ENCODE assay signal across 23 cellular contexts in the genomic region with DNA sequence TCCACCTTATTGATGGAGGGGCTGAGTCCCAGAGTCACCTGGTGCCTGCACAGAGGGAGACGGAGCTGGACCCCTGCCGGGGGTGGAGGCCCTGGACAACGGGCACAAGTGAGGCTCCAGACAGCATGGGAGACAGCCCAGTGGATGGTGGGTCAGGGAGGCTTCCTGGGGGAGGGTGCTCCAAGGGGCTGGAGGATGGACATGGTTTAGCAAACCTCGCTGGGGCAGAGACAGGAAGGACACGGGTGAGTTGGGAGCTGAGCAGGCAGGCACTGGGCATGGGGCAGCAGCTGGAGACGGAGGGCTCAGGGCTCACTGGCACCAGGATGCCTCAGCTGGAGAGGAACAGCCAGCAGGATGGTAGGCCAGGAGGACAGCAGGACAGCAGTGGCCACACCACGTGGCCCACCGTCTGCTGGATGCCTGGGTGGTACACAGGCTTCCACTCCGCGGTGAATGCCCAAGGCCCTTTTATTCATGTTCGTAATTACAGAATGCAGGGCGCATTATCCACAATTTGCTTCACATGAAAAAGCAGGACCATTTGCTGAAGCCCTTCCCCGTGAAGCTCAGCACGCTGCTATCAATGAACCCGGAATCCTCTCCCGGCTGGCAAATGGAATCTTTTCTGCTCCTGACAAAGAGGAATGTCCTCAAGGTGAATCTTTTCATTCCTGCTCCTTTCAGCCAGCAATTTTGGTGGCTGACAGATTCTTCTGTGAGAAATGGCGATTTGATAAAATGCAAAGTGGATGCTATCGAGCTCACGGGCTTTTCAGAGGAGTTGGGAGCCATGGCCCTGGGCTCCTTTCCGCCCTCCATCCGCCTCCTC.
A peak's percentile ranks its signal among the peaks of the same experiment; 100 is the strongest.
DNase-seq lines count a peak whose midpoint lies in the region; ATAC-seq and TF ChIP-seq lines count a peak whose summit lies in the region.
"Had no signal": no experiment of that assay in that cellular context is flagged by ENCODE, and none has a peak within 500 bp of the region (broad histone marks: within the 10 kb centered on the region; RNA-seq: fewer than 3 reads in every experiment).

No MANE protein-coding gene starts in this region.

- H3K27ac ChIP-seq in breast epithelium (no peak overlapping the region), mammary epithelial cell (ENCODE audit: insufficient read depth, low read depth, low read length) (no peak overlapping the region), trophoblast cell (ENCODE audit: low read depth, low read length) (no peak overlapping the region)
- H3K27ac ChIP-seq: esophagus squamous epithelium, gastrocnemius medialis, right atrium auricular region, SK-N-MC, WERI-Rb-1 had no signal

- H3K9me3 Mint-ChIP-seq in natural killer cell, result peaks cover 0 to 3% of the 10 kb centered on the region in 2 donors

- no peak overlapping the region for H3K4me3 ChIP-seq in breast epithelium
- no peak overlapping the region for H3K4me3 ChIP-seq in mammary epithelial cell (replicated peaks in 1 of 3; ENCODE audit: insufficient read depth in 1 of 3, low read depth in 2 of 3, low read length in 3 of 3)
- peak overlapping the region; percentile 25 for H3K4me3 ChIP-seq in trophoblast cell (ENCODE audit: low read depth, low read length)
- H3K4me3 ChIP-seq: esophagus squamous epithelium, gastrocnemius medialis, HAP-1, K562, right atrium auricular region, SK-N-MC had no signal

- TF ChIP-seq CTCF in breast epithelium (IDR thresholded peaks at IDR 0.05) (no peak), mammary epithelial cell (conservative IDR thresholded peaks at IDR 0.05 in 1 of 2, IDR thresholded peaks at IDR 0.05 in 1 of 2; ENCODE audit: extremely low read depth in 1 of 2, insufficient read depth in 1 of 2, low read depth in 1 of 2, low read length in 2 of 2) (no peak), natural killer cell (IDR thresholded peaks at IDR 0.05) (no peak)

- H3K27ac Mint-ChIP-seq in natural killer cell, result no peak overlapping the region
- H3K27ac Mint-ChIP-seq: activated naive CD8-positive, alpha-beta T cell treated with anti-CD3 and anti-CD28 coated beads, Interleukin-2, amount 10 ng/mL, durations not matched to agents 7 days and 5 days; activated T-helper 17 cell treated with anti-CD3 and anti-CD28 coated beads, Interleukin-2, amount 50 U/mL, for 72 hours; T-helper 2 cell treated with Interferon-gamma antibody and Interleukin-4, amounts not matched to agents 5 μg/mL and 100 μg/mL, for 36 hours had no signal

- H2BK12ac ChIP-seq in trophoblast cell (ENCODE audit: low read length), result no peak overlapping the region

- H4K12ac ChIP-seq in trophoblast cell (ENCODE audit: low read depth, low read length), result no peak overlapping the region

- no TSS peak for BruUV-seq in mammary epithelial cell (replicated peaks; lab: Mats Ljungman, UMichigan)

- intact Hi-C loops in breast epithelium (cut with DNase I; ENCODE audit: low total_unique reads), result no loop called here
- intact Hi-C loops in mammary epithelial cell (cut with micrococcal nuclease), result no loop called here
- intact Hi-C loops in natural killer cell (cut with micrococcal nuclease), result no loop called here

- H3K23ac ChIP-seq in trophoblast cell (ENCODE audit: low read length), result no peak overlapping the region

- H3K79me1 ChIP-seq in trophoblast cell (ENCODE audit: low read length), result no peaks in the 10 kb centered on the region

- no peaks in the 10 kb centered on the region for H3K79me2 ChIP-seq in mammary epithelial cell (ENCODE audit: insufficient read depth, low read length)
- H3K79me2 ChIP-seq in trophoblast cell (ENCODE audit: control insufficient read depth, insufficient read depth, low read length, poor library complexity), result no peaks in the 10 kb centered on the region

- H3K36me3 ChIP-seq in breast epithelium (no peaks in the 10 kb centered on the region), mammary epithelial cell (ENCODE audit: insufficient read depth, low read length) (no peaks in the 10 kb centered on the region), trophoblast cell (ENCODE audit: control insufficient read depth in 1 of 2, insufficient read depth in 2 of 2, low read length in 2 of 2) (no peaks in the 10 kb centered on the region)
- H3K36me3 ChIP-seq: esophagus squamous epithelium, gastrocnemius medialis, HAP-1, right atrium auricular region, WERI-Rb-1 had no signal

- H4K8ac ChIP-seq in trophoblast cell (ENCODE audit: low read depth, low read length), result no peak overlapping the region

- no peak overlapping the region for H2BK5ac ChIP-seq in trophoblast cell (ENCODE audit: low read depth, low read length, poor library complexity)

- H3K4me1 ChIP-seq in breast epithelium (no peaks in the 10 kb centered on the region), mammary epithelial cell (ENCODE audit: insufficient read depth, low read length) (no peaks in the 10 kb centered on the region), trophoblast cell (ENCODE audit: control insufficient read depth in 1 of 2, insufficient read depth in 2 of 2, low read length in 2 of 2) (peaks cover under 1% of the 10 kb centered on the region in 2 experiments)
- H3K4me1 ChIP-seq: HAP-1 had no signal

- H3K27me3 ChIP-seq in breast epithelium, result peaks cover 0 to 11% of the 10 kb centered on the region in 2 donors
- H3K27me3 ChIP-seq in mammary epithelial cell (ENCODE audit: insufficient read depth, low read length), result no peaks in the 10 kb centered on the region
- H3K27me3 ChIP-seq in trophoblast cell (ENCODE audit: insufficient read depth, low read length), result no peaks in the 10 kb centered on the region
- H3K27me3 ChIP-seq: gastrocnemius medialis, right atrium auricular region had no signal

- H3K36me3 Mint-ChIP-seq in natural killer cell, result no peaks in the 10 kb centered on the region
- H3K36me3 Mint-ChIP-seq: activated naive CD8-positive, alpha-beta T cell treated with anti-CD3 and anti-CD28 coated beads, Interleukin-2, amount 10 ng/mL, durations not matched to agents 7 days and 5 days had no signal

- H3K4me1 Mint-ChIP-seq in natural killer cell, result peaks cover 0 to 6% of the 10 kb centered on the region in 2 donors
- H3K4me1 Mint-ChIP-seq: activated naive CD8-positive, alpha-beta T cell treated with anti-CD3 and anti-CD28 coated beads, Interleukin-2, amount 10 ng/mL, durations not matched to agents 7 days and 5 days had no signal

- H2BK120ac ChIP-seq in trophoblast cell (ENCODE audit: insufficient read depth, low read length, poor library complexity), result no peak overlapping the region

- H4K91ac ChIP-seq in trophoblast cell (ENCODE audit: low read depth, low read length), result no peak overlapping the region

- WGBS in mammary epithelial cell (ENCODE audit: low coverage, missing lambda C conversion rate), result 56% methylated on average over 15 of the region's 21 CpGs
- no CpG with 5 or more reads among the region's 21 CpGs for WGBS in trophoblast cell (ENCODE audit: extremely low coverage, insufficient coverage, insufficient read length)

- H3K9ac ChIP-seq in mammary epithelial cell (ENCODE audit: insufficient read depth, low read length), result no peak overlapping the region
- no peak overlapping the region for H3K9ac ChIP-seq in trophoblast cell (ENCODE audit: low read length)

- no peak overlapping the region for H3K4ac ChIP-seq in trophoblast cell (ENCODE audit: low read depth, low read length)

- H3K4me2 ChIP-seq in mammary epithelial cell (ENCODE audit: insufficient read depth, low read depth, low read length) (no peak overlapping the region), trophoblast cell (ENCODE audit: low read length) (no peak overlapping the region)

- in situ Hi-C loops in mammary epithelial cell (cut with MboI; ENCODE audit: low sequenced_read_pairs in 2 of 2) (no loop called here), G401 (cut with HindIII; ENCODE audit: low sequenced_read_pairs) (no loop called here)

- no peaks in the 10 kb centered on the region for H3K9me3 ChIP-seq in breast epithelium
- H3K9me3 ChIP-seq in mammary epithelial cell (replicated peaks; ENCODE audit: insufficient read depth, low read length), result peaks cover 8% of the 10 kb centered on the region
- peaks cover 5% of the 10 kb centered on the region for H3K9me3 ChIP-seq in trophoblast cell (ENCODE audit: insufficient read depth, low read depth, low read length)
- H3K9me3 ChIP-seq: esophagus squamous epithelium, gastrocnemius medialis, HAP-1, right atrium auricular region had no signal

- no peak overlapping the region for H3K14ac ChIP-seq in trophoblast cell (ENCODE audit: low read length)

- no peak for TF ChIP-seq POLR2A in breast epithelium (IDR thresholded peaks at IDR 0.05)

- no peak overlapping the region for H2AFZ ChIP-seq in mammary epithelial cell (ENCODE audit: low read depth, low read length)
- H2AFZ ChIP-seq in trophoblast cell (ENCODE audit: insufficient read depth, low read length, poor library complexity), result no peak overlapping the region

- peaks cover 0 to 7% of the 10 kb centered on the region in 2 donors for H3K27me3 Mint-ChIP-seq in natural killer cell (ENCODE audit: low read depth in 2 of 2)
- H3K27me3 Mint-ChIP-seq: activated naive CD8-positive, alpha-beta T cell treated with anti-CD3 and anti-CD28 coated beads, Interleukin-2, amount 10 ng/mL, durations not matched to agents 7 days and 5 days had no signal

- dilution Hi-C loops in mammary epithelial cell (cut with HindIII; ENCODE audit: low sequenced_read_pairs), result no loop called here

- CTCF ChIA-PET in mammary epithelial cell (lab: Charles Lee; ENCODE audit: low non-redundant PET), result no interaction called here

- H4K20me1 ChIP-seq in mammary epithelial cell (ENCODE audit: insufficient read depth, low read length), result no peaks in the 10 kb centered on the region

- H2AK5ac ChIP-seq in trophoblast cell (ENCODE audit: low read length), result no peak overlapping the region

- H3K18ac ChIP-seq in trophoblast cell (ENCODE audit: low read length), result no peak overlapping the region

- ATAC-seq in natural killer cell, result no peak
- ATAC-seq: activated T-helper 17 cell treated with anti-CD3 and anti-CD28 coated beads, Interleukin-2, amount 50 U/mL, for 72 hours; gastrocnemius medialis; K562 had no signal

- H3K4me3 Mint-ChIP-seq in natural killer cell, result no peak overlapping the region
- H3K4me3 Mint-ChIP-seq: activated naive CD8-positive, alpha-beta T cell treated with anti-CD3 and anti-CD28 coated beads, Interleukin-2, amount 10 ng/mL, durations not matched to agents 7 days and 5 days; activated T-helper 17 cell treated with anti-CD3 and anti-CD28 coated beads, Interleukin-2, amount 50 U/mL, for 72 hours; T-helper 2 cell treated with Interferon-gamma antibody and Interleukin-4, amounts not matched to agents 5 μg/mL and 100 μg/mL, for 36 hours had no signal

- DNase-seq in breast epithelium (ENCODE audit: low spot score in 2 of 2) (peak; percentile 13 to 42), mammary epithelial cell (no peak), ecto neural progenitor cell (ENCODE audit: low spot score) (peak; percentile 40), trophoblast cell (no peak), G401 (ENCODE audit: low spot score) (no peak), mucosa of gallbladder (ENCODE audit: low spot score) (no peak), natural killer cell (no peak), H4 (ENCODE audit: low spot score) (no peak)
- DNase-seq: activated naive CD8-positive, alpha-beta T cell treated with anti-CD3 and anti-CD28 coated beads, Interleukin-2, amount 10 ng/mL, durations not matched to agents 7 days and 5 days; effector CD8-positive, alpha-beta T cell; esophagus squamous epithelium; gastrocnemius medialis; hypothalamus; NCI-H1694; NCI-H526; occipital lobe; WERI-Rb-1 had no signal

Comparison
In these comparisons a context has a peak if more than half of its experiments do, and no peak if none do; other contexts are left out.
1. DNase-seq: peak in breast epithelium (2 of 2) and ecto neural progenitor cell (single experiment); none in mammary epithelial cell (single experiment), trophoblast cell (0 of 2), G401 (single experiment), mucosa of gallbladder (single experiment), natural killer cell (single experiment) and H4 (single experiment).